Comparison of ENCODE assay signal across 19 cellular contexts in the genomic region with DNA sequence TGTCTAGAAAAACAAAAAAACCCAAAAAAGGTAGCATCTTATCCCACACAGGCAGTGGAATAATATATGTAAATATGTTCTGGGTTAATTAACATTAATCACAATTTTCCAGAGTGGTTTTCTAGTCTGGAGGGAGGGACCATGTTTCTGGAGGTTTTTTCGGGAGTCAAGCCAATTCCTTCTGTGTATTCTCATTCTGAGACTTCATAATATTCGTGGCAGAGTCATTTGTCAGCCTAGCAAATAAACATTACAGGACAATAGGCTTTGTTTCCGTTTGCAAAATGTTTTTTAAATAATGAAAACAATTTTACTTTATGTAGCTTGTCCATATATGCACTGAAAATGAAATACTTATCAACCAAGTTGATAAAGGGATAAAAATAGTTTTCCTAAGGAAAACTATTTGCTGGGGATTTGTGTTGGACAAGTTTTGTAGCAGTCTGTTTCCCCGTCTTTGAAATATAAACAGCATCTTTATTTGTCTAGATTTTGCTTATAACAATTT. TPM values are rescaled to one million over a fixed set of nuclear protein-coding genes. Genes with fewer than 3 reads are reported as not detected.
DNase-seq lines count a peak whose midpoint lies in the region; ATAC-seq, FAIRE-seq and TF ChIP-seq lines count a peak whose summit lies in the region.
"Had no signal": no experiment of that assay in that cellular context is flagged by ENCODE, and none has a peak within 500 bp of the region (broad histone marks: within the 10 kb centered on the region; RNA-seq: fewer than 3 reads in every experiment).

No MANE protein-coding gene starts in this region.

- H4K20me1 ChIP-seq in smooth muscle cell (ENCODE audit: low read depth): no peaks in the 10 kb centered on the region

- H3K9ac ChIP-seq in adipocyte (ENCODE audit: low read length): peak overlapping the region; percentile 53
- no peak overlapping the region for H3K9ac ChIP-seq in smooth muscle cell (ENCODE audit: low read depth)

- TF ChIP-seq CTCF in gastroesophageal sphincter (IDR thresholded peaks at IDR 0.05) (no peak), smooth muscle cell (IDR thresholded peaks at IDR 0.05; ENCODE audit: borderline replicate concordance, insufficient read depth, poor library complexity, severe bottlenecking) (no peak)

- TF ChIP-seq POLR2A in gastroesophageal sphincter (IDR thresholded peaks at IDR 0.05): no peak

- peak overlapping the region; percentile 36 for H2AFZ ChIP-seq in smooth muscle cell (ENCODE audit: low read depth)

- peaks cover 30% of the 10 kb centered on the region for H3K4me1 ChIP-seq in adipocyte (ENCODE audit: control insufficient read depth, insufficient read depth, low read length)
- H3K4me1 ChIP-seq in gastroesophageal sphincter: peaks cover 18 to 84% (median 23%) of the 10 kb centered on the region in 3 donors
- peaks cover under 1% of the 10 kb centered on the region for H3K4me1 ChIP-seq in smooth muscle cell (ENCODE audit: low read depth)

- H3K36me3 ChIP-seq in adipocyte (ENCODE audit: control insufficient read depth, insufficient read depth, low read length, severe bottlenecking) (no peaks in the 10 kb centered on the region), gastroesophageal sphincter (no peaks in the 10 kb centered on the region), smooth muscle cell (ENCODE audit: low read depth) (no peaks in the 10 kb centered on the region)

- peak overlapping the region; percentile 68 for H3K4me2 ChIP-seq in smooth muscle cell

- H3K9me3 ChIP-seq in adipocyte (ENCODE audit: control insufficient read depth, low read length) (no peaks in the 10 kb centered on the region), gastroesophageal sphincter (no peaks in the 10 kb centered on the region), smooth muscle cell (replicated peaks; ENCODE audit: low read depth) (no peaks in the 10 kb centered on the region)

- FAIRE-seq in G401.6 (lab: Jason Lieb, UNC): peak; percentile 6

- DNase-seq in adipocyte (ENCODE audit: low read depth) (peak; percentile 46), smooth muscle cell (lab: John Stamatoyannopoulos, UW; ENCODE audit: unreplicated experiment) (no peak), retina (no peak), NCI-H2107 treated with DMSO at 0.1 percent for 48 hours (lab: John Stamatoyannopoulos, UW; ENCODE audit: unreplicated experiment) (no peak)
- DNase-seq: activated CD8-positive, alpha-beta memory T cell treated with anti-CD3 and anti-CD28 coated beads, Interleukin-2, amount 10 ng/mL, durations not matched to agents 7 days and 5 days; activated naive CD4-positive, alpha-beta T cell treated with anti-CD3 and anti-CD28 coated beads, Interleukin-2, amount 50 U/mL, for 16 hours; DMS153; Karpas-422; NCI-H2029; NCI-H69; stimulated activated CD4-positive, alpha-beta T cell treated with anti-CD3 and anti-CD28 coated beads, Interleukin-12 subunit alpha, Interleukin-12 subunit beta, amount 100 ng/mL, for 4 hours; stimulated activated naive CD8-positive, alpha-beta T cell treated with anti-CD3 and anti-CD28 coated beads, Interleukin-15, amount 100 ng/mL, for 72 hours; T-cell had no signal

- H3K27ac ChIP-seq in gastroesophageal sphincter (peak overlapping the region; percentile 81 to 91 (median 83)), smooth muscle cell (ENCODE audit: low read depth) (peak overlapping the region; percentile 73)

- no peak for TF ChIP-seq EP300 in gastroesophageal sphincter (IDR thresholded peaks at IDR 0.05)

- peaks cover 42% of the 10 kb centered on the region for H3K79me2 ChIP-seq in smooth muscle cell (ENCODE audit: low read depth)

- 6 to 9% methylated on average over 4 of the region's 4 CpGs for WGBS in gastroesophageal sphincter (ENCODE audit: low coverage in 1 of 2), 2 donors
- 37% methylated on average over 4 of the region's 4 CpGs for WGBS in smooth muscle cell (ENCODE audit: low lambda C conversion rate)

- H3K4me3 ChIP-seq in adipocyte (ENCODE audit: low read length) (peak overlapping the region; percentile 25), gastroesophageal sphincter (no peak overlapping the region), smooth muscle cell (no peak overlapping the region)
- H3K4me3 ChIP-seq: lung had no signal

- ATAC-seq in gastroesophageal sphincter: peak; percentile 29
- ATAC-seq in HG02840 (IDR thresholded peaks at IDR 0.05; ENCODE audit: low FRiP score, unreplicated experiment): no peak
- no peak for ATAC-seq in GM19324 (IDR thresholded peaks at IDR 0.05; ENCODE audit: low FRiP score, unreplicated experiment)
- ATAC-seq: activated CD8-positive, alpha-beta memory T cell treated with anti-CD3 and anti-CD28 coated beads, Interleukin-2, amount 10 ng/mL, durations not matched to agents 7 days and 5 days; HCT116; stimulated activated naive CD8-positive, alpha-beta T cell treated with anti-CD3 and anti-CD28 coated beads, Interleukin-15, amount 100 ng/mL, for 72 hours; T-cell had no signal

- H3F3A ChIP-seq in smooth muscle cell (ENCODE audit: low read depth): peaks cover 25% of the 10 kb centered on the region

- H3K27me3 ChIP-seq in adipocyte (replicated peaks; ENCODE audit: control insufficient read depth, insufficient read depth, low read length) (no peaks in the 10 kb centered on the region), gastroesophageal sphincter (no peaks in the 10 kb centered on the region), smooth muscle cell (ENCODE audit: low read depth) (no peaks in the 10 kb centered on the region)

RNA-seq across cellular contexts. Expression of a gene that starts 26.4 kb away (rescaled TPM):
- 100 to 1,000 TPM; 119 to 140 (median 131) TPM for total RNA-seq in gastroesophageal sphincter
- 84.9 and 96.0 TPM in 2 replicates for total RNA-seq in smooth muscle cell
- polyA plus RNA-seq in smooth muscle cell: 99.5 and 106 TPM in 2 replicates

RNA-seq across cellular contexts. Expression of a gene that starts 34.2 kb away (rescaled TPM):
- total RNA-seq in gastroesophageal sphincter (100 to 1,000 TPM; 241 to 418 (median 291) TPM), smooth muscle cell (81.4 and 86.1 TPM in 2 replicates)
- polyA plus RNA-seq in smooth muscle cell: 67.5 and 68.9 TPM in 2 replicates
